In genomic region chr17:77374170-77374936, GRCh38 we compare ENCODE assay signal across 1 cellular context.
A peak's percentile ranks its signal among the peaks of the same experiment; 100 is the strongest.
TF ChIP-seq lines count a peak whose summit lies in the region.

No MANE protein-coding gene starts in this region.

TF ChIP-seq in HepG2, 621 proteins besides CTCF, POLR2A, EP300 and RAD21 (continued from another document and continues in another):
- peak; percentile 73 for TF ChIP-seq ZNF331 (CRISPR knock-in tag; IDR thresholded peaks at IDR 0.05)
- TF ChIP-seq ZUFSP (CRISPR knock-in tag; IDR thresholded peaks at IDR 0.05; ENCODE audit: borderline replicate concordance), result no peak
- peak; percentile 59; the same call in 1 of the 2 replicates for TF ChIP-seq RXRB (CRISPR knock-in tag; IDR thresholded peaks at IDR 0.05; ENCODE audit: borderline replicate concordance)
- TF ChIP-seq RARA (CRISPR knock-in tag; IDR thresholded peaks at IDR 0.05), result peak; percentile 43; the same call in 1 of the 2 replicates
- TF ChIP-seq THAP9 (CRISPR knock-in tag; IDR thresholded peaks at IDR 0.05; ENCODE audit: borderline replicate concordance), result 0 out of 2 replicates have a peak, but pooled peaks have one; percentile 38
- TF ChIP-seq AGO1 (IDR thresholded peaks at IDR 0.05; ENCODE audit: low read depth, low read length, poor library complexity, severe bottlenecking), result peak; percentile 30
- no peak for TF ChIP-seq ZNF512B (CRISPR knock-in tag; IDR thresholded peaks at IDR 0.05; ENCODE audit: borderline replicate concordance)
- TF ChIP-seq NFRKB (IDR thresholded peaks at IDR 0.05), result no peak
- TF ChIP-seq RFX5 (IDR thresholded peaks at IDR 0.05; ENCODE audit: low read depth, low read length), result no peak
- no peak for TF ChIP-seq ZNF512 (CRISPR knock-in tag; IDR thresholded peaks at IDR 0.05)
- TF ChIP-seq RBM39 (IDR thresholded peaks at IDR 0.05; ENCODE audit: low read depth, low read length, poor library complexity, severe bottlenecking), result no peak
- TF ChIP-seq SCMH1 (CRISPR knock-in tag; IDR thresholded peaks at IDR 0.05; ENCODE audit: borderline replicate concordance), result no peak
- TF ChIP-seq FOXJ3 (CRISPR knock-in tag; IDR thresholded peaks at IDR 0.05; ENCODE audit: borderline replicate concordance), result peak; percentile 67
- no peak for TF ChIP-seq ARNT (IDR thresholded peaks at IDR 0.05)
- no peak for TF ChIP-seq EEA1 (CRISPR knock-in tag; IDR thresholded peaks at IDR 0.05; ENCODE audit: borderline replicate concordance)
- no peak for TF ChIP-seq FOXA1 (IDR thresholded peaks at IDR 0.05)
- peak; percentile 84 for TF ChIP-seq FOXA1 (CRISPR knock-in tag; IDR thresholded peaks at IDR 0.05)
- TF ChIP-seq ARNTL (CRISPR knock-in tag; IDR thresholded peaks at IDR 0.05), result peak; percentile 82
- peak; percentile 79 for TF ChIP-seq ZNF292 (CRISPR knock-in tag; IDR thresholded peaks at IDR 0.05; ENCODE audit: borderline replicate concordance, low read depth)
- TF ChIP-seq TFDP2 (CRISPR knock-in tag; IDR thresholded peaks at IDR 0.05), result peak; percentile 69
- TF ChIP-seq ZBTB3 (CRISPR knock-in tag; IDR thresholded peaks at IDR 0.05; ENCODE audit: borderline replicate concordance, low read depth), result peak; percentile 65; the same call in 1 of the 2 replicates
- TF ChIP-seq RBM22 (optimal IDR thresholded peaks at IDR 0.05; ENCODE audit: low read length), result peak; percentile 40
- TF ChIP-seq KLF12 (CRISPR knock-in tag; IDR thresholded peaks at IDR 0.05; ENCODE audit: borderline replicate concordance), result peak; percentile 77; the same call in 1 of the 2 replicates
- no peak for TF ChIP-seq SNAI1 (CRISPR knock-in tag; IDR thresholded peaks at IDR 0.05; ENCODE audit: borderline replicate concordance)
- TF ChIP-seq ZNF616 (CRISPR knock-in tag; IDR thresholded peaks at IDR 0.05; ENCODE audit: low read depth), result peak; percentile 20; the same call in 1 of the 2 replicates
- TF ChIP-seq ZNF180 (CRISPR knock-in tag; IDR thresholded peaks at IDR 0.05; ENCODE audit: borderline replicate concordance, low read depth), result peak; percentile 75; the same call in 1 of the 2 replicates
- peak; percentile 78 for TF ChIP-seq ZBTB33 (CRISPR knock-in tag; IDR thresholded peaks at IDR 0.05)
- TF ChIP-seq ZNF274 (CRISPR knock-in tag; IDR thresholded peaks at IDR 0.05), result peak; percentile 88; the same call in 1 of the 2 replicates
- TF ChIP-seq CEBPZ (IDR thresholded peaks at IDR 0.05; ENCODE audit: low read length), result no peak
- TF ChIP-seq FOSL2 (CRISPR knock-in tag; IDR thresholded peaks at IDR 0.05), result peak; percentile 45
- no peak for TF ChIP-seq CREB1 (IDR thresholded peaks at IDR 0.05)
- TF ChIP-seq CREB1 (CRISPR knock-in tag; IDR thresholded peaks at IDR 0.05), result no peak
- TF ChIP-seq ZMAT3 (CRISPR knock-in tag; conservative IDR thresholded peaks at IDR 0.05), result no peak
- TF ChIP-seq PAX8 (CRISPR knock-in tag; IDR thresholded peaks at IDR 0.05; ENCODE audit: borderline replicate concordance), result peak; percentile 87; the same call in 1 of the 2 replicates
- peak; percentile 79 for TF ChIP-seq TAF1 (CRISPR knock-in tag; IDR thresholded peaks at IDR 0.05)
- TF ChIP-seq ZNF691 (CRISPR knock-in tag; IDR thresholded peaks at IDR 0.05; ENCODE audit: borderline replicate concordance, low read depth), result 0 out of 2 replicates have a peak, but pooled peaks have one; percentile 19
- TF ChIP-seq KMT2B (CRISPR knock-in tag; IDR thresholded peaks at IDR 0.05), result peak; percentile 62
- TF ChIP-seq ZGPAT (CRISPR knock-in tag; IDR thresholded peaks at IDR 0.05), result peak; percentile 84; the same call in 1 of the 2 replicates
- no peak for TF ChIP-seq FLYWCH1 (CRISPR knock-in tag; IDR thresholded peaks at IDR 0.05)
- TF ChIP-seq SAP130 (CRISPR knock-in tag; IDR thresholded peaks at IDR 0.05; ENCODE audit: low read depth), result peak; percentile 96
- peak; percentile 61 for TF ChIP-seq KAT8 (CRISPR knock-in tag; IDR thresholded peaks at IDR 0.05)
- peak; percentile 82; the same call in 1 of the 2 replicates for TF ChIP-seq ZNF256 (CRISPR knock-in tag; conservative IDR thresholded peaks at IDR 0.05)
- TF ChIP-seq RBFOX2 (IDR thresholded peaks at IDR 0.05; ENCODE audit: low read depth, low read length), result peak; percentile 80
- no peak for TF ChIP-seq TBL1XR1 (IDR thresholded peaks at IDR 0.05; ENCODE audit: borderline replicate concordance, low read length, partially characterized antibody)
